8 cellular contexts compared by ENCODE assay signal in genomic region chr10:134205-134742, GRCh38. TPM values are rescaled to one million over a fixed set of nuclear protein-coding genes. Genes with fewer than 3 reads are reported as not detected.
DNase-seq lines count a peak whose midpoint lies in the region; ATAC-seq, FAIRE-seq and TF ChIP-seq lines count a peak whose summit lies in the region.

No MANE protein-coding gene starts in this region.

- no peak for FAIRE-seq in H1 (lab: Jason Lieb, UNC)

- no peaks in the 10 kb centered on the region for H3K9me3 Mint-ChIP-seq in naive thymus-derived CD4-positive, alpha-beta T cell

- peak overlapping the region; percentile 71 to 77 (median 74) for H3K4me3 ChIP-seq in H1 (ENCODE audit: extremely low read depth in 1 of 4, insufficient read depth in 2 of 4, low read depth in 3 of 4, low read length in 4 of 4)
- peak overlapping the region; percentile 51 for H3K4me3 ChIP-seq in naive thymus-derived CD4-positive, alpha-beta T cell (ENCODE audit: low read length)

- no peaks in the 10 kb centered on the region for H3K36me3 ChIP-seq in H1 (ENCODE audit: control insufficient read depth in 2 of 4, insufficient read depth in 4 of 4, low read length in 3 of 4)
- H3K36me3 ChIP-seq in naive thymus-derived CD4-positive, alpha-beta T cell (ENCODE audit: control insufficient read depth in 2 of 3, insufficient read depth in 3 of 3, low read length in 3 of 3), result no peaks in the 10 kb centered on the region

- no peak overlapping the region for H3K18ac ChIP-seq in H1 (ENCODE audit: extremely low read depth, low read length)

- peaks cover 0 to 4% (median 3%) of the 10 kb centered on the region in 4 experiments; a peak in 4 of 7 replicates for H3K4me1 ChIP-seq in H1 (replicated peaks in 1 of 4; ENCODE audit: control insufficient read depth in 3 of 4, insufficient read depth in 4 of 4, low read length in 3 of 4)
- H3K4me1 ChIP-seq in naive thymus-derived CD4-positive, alpha-beta T cell (ENCODE audit: control insufficient read depth in 2 of 2, insufficient read depth in 2 of 2, low read length in 2 of 2), result peaks cover 16 to 17% of the 10 kb centered on the region in 2 donors

- H3K27ac ChIP-seq in H1 (ENCODE audit: low read depth, low read length), result 0 out of 2 replicates have a peak overlapping the region, but pooled peaks have one; percentile 81
- peak overlapping the region; percentile 66 for H3K27ac ChIP-seq in naive thymus-derived CD4-positive, alpha-beta T cell (ENCODE audit: low read depth, low read length)

- POLR2A ChIA-PET in H1 (lab: Charles Lee; ENCODE audit: partially characterized antibody), result no interaction called here
- POLR2A ChIA-PET in naive thymus-derived CD4-positive, alpha-beta T cell (lab: Charles Lee), result no interaction called here

- peak overlapping the region; percentile 96; the same call in 1 of the 2 replicates for H4K8ac ChIP-seq in H1 (ENCODE audit: extremely low read depth, insufficient read depth, low read length)

- H2BK20ac ChIP-seq in H1 (ENCODE audit: low read length), result no peak overlapping the region

- peaks cover 8 to 31% of the 10 kb centered on the region in 2 experiments for H3K79me2 ChIP-seq in H1 (ENCODE audit: control insufficient read depth in 1 of 2, insufficient read depth in 2 of 2, low read length in 2 of 2)

- WGBS in H1 (ENCODE audit: extremely low coverage in 1 of 2, insufficient coverage in 1 of 2, insufficient read length in 1 of 2, insufficient replicate concordance in 2 of 2, low coverage in 1 of 2, low lambda C conversion rate in 2 of 2, missing lambda C conversion rate in 1 of 2), 2 experiments, result 1% methylated on average over 26 of the region's 26 CpGs; no CpG with 5 or more reads in 1 of the 2 experiments

- H3K36me3 Mint-ChIP-seq in naive thymus-derived CD4-positive, alpha-beta T cell, result no peaks in the 10 kb centered on the region

- H3K23me2 ChIP-seq in H1 (ENCODE audit: low read depth, low read length), result peaks cover 12% of the 10 kb centered on the region

- CTCF ChIA-PET in H1 (lab: Charles Lee; ENCODE audit: partially characterized antibody), result no interaction called here
- CTCF ChIA-PET in naive thymus-derived CD4-positive, alpha-beta T cell (lab: Charles Lee), result no interaction called here

- no peak overlapping the region for H3K4ac ChIP-seq in H1 (replicated peaks; ENCODE audit: insufficient read length, low read depth, low read length)

- no peak overlapping the region for H3K14ac ChIP-seq in H1 (ENCODE audit: insufficient read length)

- no peak overlapping the region for H4K5ac ChIP-seq in H1 (ENCODE audit: insufficient read length, low read depth, low read length)

- H3K4me3 Mint-ChIP-seq in naive thymus-derived CD4-positive, alpha-beta T cell, result peak overlapping the region; percentile 86 to 93 (median 92)

- peak overlapping the region; percentile 64 for H2AFZ ChIP-seq in H1 (ENCODE audit: low read length)

- H3K79me1 ChIP-seq in H1 (ENCODE audit: low read depth, low read length), result no peaks in the 10 kb centered on the region

- peak overlapping the region; percentile 72; the same call in 1 of the 2 replicates for H2BK12ac ChIP-seq in H1 (ENCODE audit: low read depth, low read length)

- TF ChIP-seq CTCF in H1 (IDR thresholded peaks at IDR 0.05; ENCODE audit: control extremely low read depth in 1 of 3, insufficient read depth in 1 of 3, low read depth in 1 of 3, low read length in 3 of 3), result no peak

- intact Hi-C loops in naive thymus-derived CD4-positive, alpha-beta T cell (cut with micrococcal nuclease), result loop anchor here in 1 of 2 donors (2.0 kb wide), 2 partner anchors 797 to 855 kb away; partner anchors contain the start of genes GTPBP4 and LARP4B

- peaks cover 31 to 62% (median 43%) of the 10 kb centered on the region in 7 donors for H3K4me1 Mint-ChIP-seq in naive thymus-derived CD4-positive, alpha-beta T cell

- H3K4me2 ChIP-seq in H1 (ENCODE audit: insufficient read depth in 1 of 2, low read depth in 2 of 2, low read length in 2 of 2), result peak overlapping the region; percentile 95

- H2BK15ac ChIP-seq in H1 (ENCODE audit: low read length), result 0 out of 2 replicates have a peak overlapping the region, but pooled peaks have one; percentile 22

- no peak overlapping the region for H3K23ac ChIP-seq in H1 (ENCODE audit: insufficient read length)

- H3K27me3 ChIP-seq in H1 (replicated peaks in 1 of 4; ENCODE audit: control insufficient read depth in 3 of 4, extremely low read depth in 1 of 4, insufficient read depth in 3 of 4, low read length in 3 of 4), result peaks cover 0 to 15% (median 7%) of the 10 kb centered on the region in 4 experiments; a peak in 5 of 7 replicates
- H3K27me3 ChIP-seq in naive thymus-derived CD4-positive, alpha-beta T cell (ENCODE audit: control insufficient read depth in 2 of 2, insufficient read depth in 2 of 2, low read length in 2 of 2), result no peaks in the 10 kb centered on the region

- H3K27me3 Mint-ChIP-seq in naive thymus-derived CD4-positive, alpha-beta T cell, result peaks cover 0 to 15% (median 0%) of the 10 kb centered on the region in 5 donors

- DNase-seq in Caki2 (ENCODE audit: low read depth) (peak; percentile 41), GM19238 (ENCODE audit: insufficient read length, low spot score) (peak; percentile 27), H1 (ENCODE audit: low read depth in 1 of 2, low spot score in 2 of 2) (no peak), NCI-H1436 treated with DMSO at 0.1 percent for 48 hours (lab: John Stamatoyannopoulos, UW) (no peak)
- DNase-seq in naive thymus-derived CD4-positive, alpha-beta T cell, result peak in 5 of 9 donors; percentile 4 to 42 (median 26)

- no peak for TF ChIP-seq POLR2A in H1 (IDR thresholded peaks at IDR 0.05; ENCODE audit: control extremely low read depth in 1 of 2, low read depth in 2 of 2, low read length in 2 of 2)

- TF ChIP-seq RAD21 in H1 (IDR thresholded peaks at IDR 0.05 in 1 of 2, conservative IDR thresholded peaks at IDR 0.05 in 1 of 2; ENCODE audit: low read depth in 2 of 2, low read length in 2 of 2), result no peak

- H4K20me1 ChIP-seq in H1 (replicated peaks in 1 of 2; ENCODE audit: control insufficient read depth in 1 of 2, insufficient read depth in 2 of 2, low read length in 2 of 2), result peaks cover 6 to 11% of the 10 kb centered on the region in 2 experiments

- no peak overlapping the region for H4K91ac ChIP-seq in H1 (replicated peaks; ENCODE audit: insufficient read length, low read length)

- in situ Hi-C loops in Caki2 (cut with HindIII; ENCODE audit: low pct_unique_long_range_greater_than_20kb, low sequenced_read_pairs), result no loop called here

- no peak overlapping the region for H2AK5ac ChIP-seq in H1 (ENCODE audit: low read depth, low read length)

- no peak overlapping the region for H2BK5ac ChIP-seq in H1 (ENCODE audit: low read depth, low read length)

- TF ChIP-seq EP300 in H1 (IDR thresholded peaks at IDR 0.05; ENCODE audit: borderline replicate concordance in 1 of 2, low read depth in 2 of 2, low read length in 2 of 2), result no peak

- peak; percentile 17 for ATAC-seq in HG03280 (IDR thresholded peaks at IDR 0.05; ENCODE audit: unreplicated experiment)
- ATAC-seq in SK-N-SH treated with all-trans-retinoic acid at 6 μM for 48 hours, result peak; percentile 4
- ATAC-seq in naive thymus-derived CD4-positive, alpha-beta T cell, result peak; percentile 2
- ATAC-seq in esophagus mucosa, result no peak

- H3K9me3 ChIP-seq in H1 (ENCODE audit: insufficient read depth in 2 of 2, low read depth in 1 of 2, low read length in 1 of 2), result no peaks in the 10 kb centered on the region
- no peaks in the 10 kb centered on the region for H3K9me3 ChIP-seq in naive thymus-derived CD4-positive, alpha-beta T cell (ENCODE audit: control insufficient read depth in 2 of 3, low read length in 3 of 3)

- peak overlapping the region; percentile 81 to 94 (median 84) for H3K27ac Mint-ChIP-seq in naive thymus-derived CD4-positive, alpha-beta T cell

- H2BK120ac ChIP-seq in H1 (replicated peaks; ENCODE audit: low read depth, low read length), result no peak overlapping the region

- H3K56ac ChIP-seq in H1 (replicated peaks; ENCODE audit: insufficient read length, low read depth, low read length), result no peak overlapping the region

- H3K9ac ChIP-seq in H1 (replicated peaks in 1 of 4; ENCODE audit: extremely low read depth in 1 of 4, low read depth in 3 of 4, low read length in 3 of 4), result peak overlapping the region; percentile 66 to 97 (median 77)

TF ChIP-seq in SK-N-SH treated with all-trans-retinoic acid at 6 μM for 48 hours, 23 proteins besides CTCF, POLR2A, EP300 and RAD21 (continues in another document):
- no peak for TF ChIP-seq ZNF8 (CRISPR knock-in tag; IDR thresholded peaks at IDR 0.05)

TF ChIP-seq in H1, 55 proteins besides CTCF, POLR2A, EP300 and RAD21:
- TF ChIP-seq SRF (IDR thresholded peaks at IDR 0.05; ENCODE audit: low read depth, low read length) (no peak), POLR2AphosphoS5 (IDR thresholded peaks at IDR 0.05; ENCODE audit: low read depth, low read length) (no peak), EGR1 (IDR thresholded peaks at IDR 0.05; ENCODE audit: borderline replicate concordance, low read depth, low read length) (no peak), CBX5 (IDR thresholded peaks at IDR 0.05; ENCODE audit: low read depth, low read length) (no peak), EZH2 (IDR thresholded peaks at IDR 0.05; ENCODE audit: low read depth, low read length, severe bottlenecking) (peak; percentile 52), RXRA (IDR thresholded peaks at IDR 0.05; ENCODE audit: insufficient read depth, low read depth, low read length) (no peak), SP1 (IDR thresholded peaks at IDR 0.05; ENCODE audit: low read depth, low read length) (no peak), CREB1 (IDR thresholded peaks at IDR 0.05) (peak; percentile 52; the same call in 1 of the 2 replicates), NANOG (IDR thresholded peaks at IDR 0.05; ENCODE audit: insufficient read depth, low read depth, low read length, poor library complexity, severe bottlenecking) (no peak), KDM5A (IDR thresholded peaks at IDR 0.05; ENCODE audit: low read length) (no peak), SUZ12 (IDR thresholded peaks at IDR 0.05; ENCODE audit: low read length) (peak; percentile 42; the same call in 1 of the 2 replicates)

RNA-seq across cellular contexts. Expression of gene ZMYND11, which starts 1.0 kb away (rescaled TPM):
- total RNA-seq in Caki2 (2014; rRNA removed; shearing (Covaris generic); ENCODE audit: low replicate concordance), result 44.7 and 49.4 TPM in 2 replicates
- total RNA-seq in H1 (2021; fragmentation: NEBNext Ultra II Directional; extraction: Animal tissue kit (Norgen Biotek cat#: 25700)), result 24.3 and 26.6 TPM in 2 replicates
- polyA plus RNA-seq in H1 (2011; rRNA removed), result 4.4 and 7.5 TPM in 2 replicates
- 9.0 TPM for polyA plus RNA-seq in H1 (2011; cell fraction: cytosol; rRNA removed)
- 11.6 TPM for polyA plus RNA-seq in H1 (2011; cell fraction: nucleus; rRNA removed)
- 15.7 to 24.8 TPM (median 18.2 TPM) in 4 replicates for polyA plus RNA-seq in H1 (2012, experiment 1 of 2)
- polyA plus RNA-seq in H1 (2012, experiment 2 of 2), result 1.3 TPM
- 14.6 TPM for polyA plus RNA-seq in H1 (2013, experiment 1 of 2)
- 12.8 TPM for polyA plus RNA-seq in H1 (2013, experiment 2 of 2)
- polyA minus RNA-seq in H1 (2011; rRNA and poly(A)+ RNA removed), result 12.1 and 18.5 TPM in 2 replicates
- 8.1 TPM for polyA minus RNA-seq in H1 (2011; cell fraction: cytosol; rRNA and poly(A)+ RNA removed)
- polyA minus RNA-seq in H1 (2011; cell fraction: nucleus; rRNA and poly(A)+ RNA removed), result 32.0 TPM
- total RNA-seq in naive thymus-derived CD4-positive, alpha-beta T cell, result 10 to 100 TPM; 38.5 to 63.1 (median 42.5) TPM
- polyA plus RNA-seq in naive thymus-derived CD4-positive, alpha-beta T cell, result 10 to 100 TPM; 25.7 to 41.9 TPM
- total RNA-seq in esophagus mucosa, result 30.0 TPM

Comparison
In these comparisons a context has a peak if more than half of its experiments do, and no peak if none do; other contexts are left out.
1. DNase-seq: peak in Caki2 (single experiment), GM19238 (single experiment) and naive thymus-derived CD4-positive, alpha-beta T cell (5 of 9); none in H1 (0 of 2) and NCI-H1436 treated with DMSO at 0.1 percent for 48 hours (single experiment).